ENCODE assay signal across 10 cellular contexts in the genomic region with DNA sequence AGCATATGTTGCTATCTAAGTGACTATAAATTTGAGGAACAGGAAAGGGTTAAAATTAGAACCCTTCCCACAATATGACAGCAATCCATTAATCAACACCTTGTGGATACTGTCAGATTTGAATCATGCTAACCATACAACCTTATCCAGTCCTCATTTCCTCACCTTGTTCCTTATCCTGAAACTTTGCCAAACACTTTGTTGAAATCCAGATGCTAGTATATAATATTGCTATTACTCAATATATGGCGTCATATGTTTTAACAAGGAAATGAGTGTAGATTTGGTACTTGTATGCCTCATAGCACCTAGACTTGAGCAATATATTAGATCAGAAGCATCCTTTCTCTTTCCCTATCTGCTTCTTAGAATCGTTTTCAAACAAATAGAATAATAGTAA.
DNase-seq lines count a peak whose midpoint lies in the region; ATAC-seq and TF ChIP-seq lines count a peak whose summit lies in the region.
"Had no signal": no experiment of that assay in that cellular context is flagged by ENCODE, and none has a peak within 500 bp of the region (broad histone marks: within the 10 kb centered on the region; RNA-seq: fewer than 3 reads in every experiment).

No MANE protein-coding gene starts in this region.

- no peaks in the 10 kb centered on the region for H3K27me3 ChIP-seq in osteoblast (ENCODE audit: insufficient read depth, low read length)

- ATAC-seq in omental fat pad (ENCODE audit: low FRiP score) = no peak
- ATAC-seq: CD8-positive, alpha-beta T cell had no signal

- H3K9me3 ChIP-seq in osteoblast (ENCODE audit: low read depth, low read length) = no peaks in the 10 kb centered on the region

- TF ChIP-seq CTCF in epithelial cell of esophagus (IDR thresholded peaks at IDR 0.05; ENCODE audit: insufficient read depth, low read depth, low read length, missing control alignments) (no peak), osteoblast (IDR thresholded peaks at IDR 0.05; ENCODE audit: extremely low read depth, low read depth, low read length) (no peak), omental fat pad (IDR thresholded peaks at IDR 0.05) (no peak)

- H3K79me2 ChIP-seq in osteoblast (ENCODE audit: insufficient read depth, low read length) = no peaks in the 10 kb centered on the region

- DNase-seq in DMS53 treated with DMSO at 0.1 percent for 48 hours (lab: John Stamatoyannopoulos, UW; ENCODE audit: unreplicated experiment) = peak; percentile 8
- DNase-seq in NOMO-1 treated with dmso at 0.1 percent for 144 hours (lab: John Stamatoyannopoulos, UW; ENCODE audit: unreplicated experiment) = peak; percentile 69
- DNase-seq in epithelial cell of esophagus (ENCODE audit: low read depth) = peak; percentile 94
- DNase-seq in osteoblast (ENCODE audit: insufficient read length, low spot score, missing footprints) = no peak
- DNase-seq in NCI-H2227 treated with DMSO at 0.1 percent for 48 hours (lab: John Stamatoyannopoulos, UW) = no peak
- DNase-seq in activated CD4-positive, CD25-positive, alpha-beta regulatory T cell (lab: John Stamatoyannopoulos, UW) = no peak
- no peak for DNase-seq in HK-2 (ENCODE audit: unreplicated experiment)
- no peak for DNase-seq in omental fat pad (ENCODE audit: low spot score)
- DNase-seq: CD8-positive, alpha-beta T cell; NCI-H510A had no signal

- H2AFZ ChIP-seq in osteoblast (ENCODE audit: low read length) = no peak overlapping the region

- H3K4me2 ChIP-seq in osteoblast (ENCODE audit: insufficient read depth, low read length) = peak overlapping the region; percentile 86

- H3K4me3 ChIP-seq in epithelial cell of esophagus (ENCODE audit: low read length) (no peak overlapping the region), osteoblast (ENCODE audit: insufficient read depth, low read length) (no peak overlapping the region)

- no peaks in the 10 kb centered on the region for H4K20me1 ChIP-seq in osteoblast (ENCODE audit: insufficient read depth, low read length)

- peaks cover 19% of the 10 kb centered on the region for H3K4me1 ChIP-seq in osteoblast (ENCODE audit: insufficient read depth, low read length)

- H3K27ac ChIP-seq in osteoblast (ENCODE audit: low read depth, low read length) = peak overlapping the region; percentile 80

- no peaks in the 10 kb centered on the region for H3K36me3 ChIP-seq in osteoblast (ENCODE audit: insufficient read depth, low read length)

Comparison
In these comparisons a context has a peak if more than half of its experiments do, and no peak if none do; other contexts are left out.
1. DNase-seq: peak in DMS53 treated with DMSO at 0.1 percent for 48 hours (single experiment), NOMO-1 treated with dmso at 0.1 percent for 144 hours (single experiment) and epithelial cell of esophagus (single experiment); none in osteoblast (single experiment), NCI-H2227 treated with DMSO at 0.1 percent for 48 hours (single experiment), activated CD4-positive, CD25-positive, alpha-beta regulatory T cell (0 of 4), HK-2 (single experiment) and omental fat pad (single experiment).